1 cellular context compared by ENCODE assay signal in the genomic region with DNA sequence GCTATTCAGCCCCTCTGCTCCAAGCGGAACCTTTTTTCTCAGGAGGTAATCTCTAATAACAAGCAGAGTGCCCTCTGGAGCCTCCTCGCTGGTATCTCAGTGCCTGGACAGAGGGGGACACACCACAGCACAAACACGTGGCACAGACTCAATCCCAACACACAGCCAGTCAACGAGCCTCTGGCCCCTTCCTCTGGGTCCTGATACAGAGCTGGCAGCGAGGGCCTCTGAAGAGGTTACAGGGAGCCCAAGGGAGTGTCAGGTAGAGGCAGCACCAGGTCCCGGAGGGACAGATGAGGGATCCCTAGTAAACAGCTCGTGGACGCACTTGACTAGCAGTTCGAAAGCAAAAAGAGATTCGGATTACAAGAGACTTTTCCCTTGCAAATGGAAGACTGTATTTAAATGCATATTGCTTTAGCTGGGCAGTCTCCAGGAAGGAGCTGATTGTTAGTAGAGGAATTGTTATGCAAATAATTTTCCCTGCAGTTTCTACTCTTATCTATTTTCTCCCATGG.
TF ChIP-seq lines count a peak whose summit lies in the region.

No MANE protein-coding gene starts in this region.

TF ChIP-seq in GM23338, 12 proteins besides CTCF, POLR2A, EP300 and RAD21:
- TF ChIP-seq, protein P1, sequence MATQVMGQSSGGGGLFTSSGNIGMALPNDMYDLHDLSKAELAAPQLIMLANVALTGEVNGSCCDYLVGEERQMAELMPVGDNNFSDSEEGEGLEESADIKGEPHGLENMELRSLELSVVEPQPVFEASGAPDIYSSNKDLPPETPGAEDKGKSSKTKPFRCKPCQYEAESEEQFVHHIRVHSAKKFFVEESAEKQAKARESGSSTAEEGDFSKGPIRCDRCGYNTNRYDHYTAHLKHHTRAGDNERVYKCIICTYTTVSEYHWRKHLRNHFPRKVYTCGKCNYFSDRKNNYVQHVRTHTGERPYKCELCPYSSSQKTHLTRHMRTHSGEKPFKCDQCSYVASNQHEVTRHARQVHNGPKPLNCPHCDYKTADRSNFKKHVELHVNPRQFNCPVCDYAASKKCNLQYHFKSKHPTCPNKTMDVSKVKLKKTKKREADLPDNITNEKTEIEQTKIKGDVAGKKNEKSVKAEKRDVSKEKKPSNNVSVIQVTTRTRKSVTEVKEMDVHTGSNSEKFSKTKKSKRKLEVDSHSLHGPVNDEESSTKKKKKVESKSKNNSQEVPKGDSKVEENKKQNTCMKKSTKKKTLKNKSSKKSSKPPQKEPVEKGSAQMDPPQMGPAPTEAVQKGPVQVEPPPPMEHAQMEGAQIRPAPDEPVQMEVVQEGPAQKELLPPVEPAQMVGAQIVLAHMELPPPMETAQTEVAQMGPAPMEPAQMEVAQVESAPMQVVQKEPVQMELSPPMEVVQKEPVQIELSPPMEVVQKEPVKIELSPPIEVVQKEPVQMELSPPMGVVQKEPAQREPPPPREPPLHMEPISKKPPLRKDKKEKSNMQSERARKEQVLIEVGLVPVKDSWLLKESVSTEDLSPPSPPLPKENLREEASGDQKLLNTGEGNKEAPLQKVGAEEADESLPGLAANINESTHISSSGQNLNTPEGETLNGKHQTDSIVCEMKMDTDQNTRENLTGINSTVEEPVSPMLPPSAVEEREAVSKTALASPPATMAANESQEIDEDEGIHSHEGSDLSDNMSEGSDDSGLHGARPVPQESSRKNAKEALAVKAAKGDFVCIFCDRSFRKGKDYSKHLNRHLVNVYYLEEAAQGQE (IDR thresholded peaks at IDR 0.05; ENCODE audit: unreplicated experiment), result no peak
- TF ChIP-seq ZNF114 (CRISPR knock-in tag; IDR thresholded peaks at IDR 0.05) (no peak), POLR2AphosphoS5 (IDR thresholded peaks at IDR 0.05; ENCODE audit: low read depth) (peak; percentile 38; the same call in 1 of the 2 replicates)
- TF ChIP-seq, protein P2, sequence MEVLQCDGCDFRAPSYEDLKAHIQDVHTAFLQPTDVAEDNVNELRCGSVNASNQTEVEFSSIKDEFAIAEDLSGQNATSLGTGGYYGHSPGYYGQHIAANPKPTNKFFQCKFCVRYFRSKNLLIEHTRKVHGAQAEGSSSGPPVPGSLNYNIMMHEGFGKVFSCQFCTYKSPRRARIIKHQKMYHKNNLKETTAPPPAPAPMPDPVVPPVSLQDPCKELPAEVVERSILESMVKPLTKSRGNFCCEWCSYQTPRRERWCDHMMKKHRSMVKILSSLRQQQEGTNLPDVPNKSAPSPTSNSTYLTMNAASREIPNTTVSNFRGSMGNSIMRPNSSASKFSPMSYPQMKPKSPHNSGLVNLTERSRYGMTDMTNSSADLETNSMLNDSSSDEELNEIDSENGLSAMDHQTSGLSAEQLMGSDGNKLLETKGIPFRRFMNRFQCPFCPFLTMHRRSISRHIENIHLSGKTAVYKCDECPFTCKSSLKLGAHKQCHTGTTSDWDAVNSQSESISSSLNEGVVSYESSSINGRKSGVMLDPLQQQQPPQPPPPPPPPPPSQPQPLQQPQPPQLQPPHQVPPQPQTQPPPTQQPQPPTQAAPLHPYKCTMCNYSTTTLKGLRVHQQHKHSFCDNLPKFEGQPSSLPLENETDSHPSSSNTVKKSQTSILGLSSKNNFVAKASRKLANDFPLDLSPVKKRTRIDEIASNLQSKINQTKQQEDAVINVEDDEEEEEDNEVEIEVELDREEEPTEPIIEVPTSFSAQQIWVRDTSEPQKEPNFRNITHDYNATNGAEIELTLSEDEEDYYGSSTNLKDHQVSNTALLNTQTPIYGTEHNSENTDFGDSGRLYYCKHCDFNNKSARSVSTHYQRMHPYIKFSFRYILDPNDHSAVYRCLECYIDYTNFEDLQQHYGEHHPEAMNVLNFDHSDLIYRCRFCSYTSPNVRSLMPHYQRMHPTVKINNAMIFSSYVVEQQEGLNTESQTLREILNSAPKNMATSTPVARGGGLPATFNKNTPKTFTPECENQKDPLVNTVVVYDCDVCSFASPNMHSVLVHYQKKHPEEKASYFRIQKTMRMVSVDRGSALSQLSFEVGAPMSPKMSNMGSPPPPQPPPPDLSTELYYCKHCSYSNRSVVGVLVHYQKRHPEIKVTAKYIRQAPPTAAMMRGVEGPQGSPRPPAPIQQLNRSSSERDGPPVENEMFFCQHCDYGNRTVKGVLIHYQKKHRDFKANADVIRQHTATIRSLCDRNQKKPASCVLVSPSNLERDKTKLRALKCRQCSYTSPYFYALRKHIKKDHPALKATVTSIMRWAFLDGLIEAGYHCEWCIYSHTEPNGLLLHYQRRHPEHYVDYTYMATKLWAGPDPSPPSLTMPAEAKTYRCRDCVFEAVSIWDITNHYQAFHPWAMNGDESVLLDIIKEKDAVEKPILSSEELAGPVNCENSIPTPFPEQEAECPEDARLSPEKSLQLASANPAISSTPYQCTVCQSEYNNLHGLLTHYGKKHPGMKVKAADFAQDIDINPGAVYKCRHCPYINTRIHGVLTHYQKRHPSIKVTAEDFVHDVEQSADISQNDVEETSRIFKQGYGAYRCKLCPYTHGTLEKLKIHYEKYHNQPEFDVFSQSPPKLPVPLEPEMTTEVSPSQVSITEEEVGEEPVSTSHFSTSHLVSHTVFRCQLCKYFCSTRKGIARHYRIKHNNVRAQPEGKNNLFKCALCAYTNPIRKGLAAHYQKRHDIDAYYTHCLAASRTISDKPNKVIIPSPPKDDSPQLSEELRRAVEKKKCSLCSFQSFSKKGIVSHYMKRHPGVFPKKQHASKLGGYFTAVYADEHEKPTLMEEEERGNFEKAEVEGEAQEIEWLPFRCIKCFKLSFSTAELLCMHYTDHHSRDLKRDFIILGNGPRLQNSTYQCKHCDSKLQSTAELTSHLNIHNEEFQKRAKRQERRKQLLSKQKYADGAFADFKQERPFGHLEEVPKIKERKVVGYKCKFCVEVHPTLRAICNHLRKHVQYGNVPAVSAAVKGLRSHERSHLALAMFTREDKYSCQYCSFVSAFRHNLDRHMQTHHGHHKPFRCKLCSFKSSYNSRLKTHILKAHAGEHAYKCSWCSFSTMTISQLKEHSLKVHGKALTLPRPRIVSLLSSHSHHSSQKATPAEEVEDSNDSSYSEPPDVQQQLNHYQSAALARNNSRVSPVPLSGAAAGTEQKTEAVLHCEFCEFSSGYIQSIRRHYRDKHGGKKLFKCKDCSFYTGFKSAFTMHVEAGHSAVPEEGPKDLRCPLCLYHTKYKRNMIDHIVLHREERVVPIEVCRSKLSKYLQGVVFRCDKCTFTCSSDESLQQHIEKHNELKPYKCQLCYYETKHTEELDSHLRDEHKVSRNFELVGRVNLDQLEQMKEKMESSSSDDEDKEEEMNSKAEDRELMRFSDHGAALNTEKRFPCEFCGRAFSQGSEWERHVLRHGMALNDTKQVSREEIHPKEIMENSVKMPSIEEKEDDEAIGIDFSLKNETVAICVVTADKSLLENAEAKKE (CRISPR knock-in tag; IDR thresholded peaks at IDR 0.05), result 0 out of 2 replicates have a peak, but pooled peaks have one; percentile 19
